In the genomic region with DNA sequence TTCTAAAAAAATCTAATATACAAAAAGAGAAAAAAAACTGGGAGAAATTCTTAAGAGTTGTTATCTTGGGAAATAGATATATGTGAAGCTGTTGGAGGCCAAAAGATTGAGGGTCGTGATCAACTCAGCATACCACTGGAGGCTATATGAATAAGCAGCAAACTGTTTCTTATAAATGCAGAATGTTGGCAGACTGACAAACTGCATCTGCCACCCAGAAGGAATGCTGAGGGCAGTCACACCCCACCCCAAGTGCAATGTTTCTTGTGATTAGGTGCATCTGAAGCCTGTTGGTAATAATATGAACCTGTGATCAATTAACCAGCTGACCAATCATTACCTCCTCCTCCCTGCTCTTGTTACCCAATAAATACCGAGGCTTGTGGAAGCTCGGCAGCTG, we compare ENCODE assay signal across 18 cellular contexts.
"Had no signal": no experiment of that assay in that cellular context is flagged by ENCODE, and none has a peak within 500 bp of the region (broad histone marks: within the 10 kb centered on the region; RNA-seq: fewer than 3 reads in every experiment).

No MANE protein-coding gene starts in this region.

- H3K36me3 ChIP-seq: left ventricle myocardium inferior, sigmoid colon, upper lobe of left lung had no signal

- H3K4me2 ChIP-seq: hepatocyte had no signal

- H3K4me1 ChIP-seq: left ventricle myocardium inferior, sigmoid colon, upper lobe of left lung had no signal

- H2AFZ ChIP-seq: hepatocyte had no signal

- H3K79me2 ChIP-seq: hepatocyte had no signal

- ATAC-seq: activated CD4-positive, alpha-beta T cell treated with anti-CD3 and anti-CD28 coated beads for 36 hours; natural killer cell treated with Interleukin-12 subunit alpha and Interleukin-12 subunit beta and Interleukin-15 and Interleukin-18, amount 100 ng/mL, for 72 hours had no signal

- H3K4me3 ChIP-seq: hepatocyte, left ventricle myocardium inferior, sigmoid colon, upper lobe of left lung had no signal

- H3K27me3 ChIP-seq: hepatocyte, sigmoid colon, upper lobe of left lung had no signal

- DNase-seq: activated B cell treated with CpG ODN at 0.5 μM for 24 hours; activated CD4-positive, alpha-beta memory T cell treated with anti-CD3 and anti-CD28 coated beads for 36 hours; activated CD4-positive, alpha-beta T cell treated with anti-CD3 and anti-CD28 coated beads for 36 hours; activated effector memory CD4-positive, alpha-beta T cell treated with anti-CD3 and anti-CD28 coated beads, Interleukin-2, amount 50 U/mL, for 16 hours; activated naive CD4-positive, alpha-beta T cell treated with anti-CD3 and anti-CD28 coated beads, Interleukin-2, amount 10 ng/mL, durations not matched to agents 7 days and 5 days; dermis blood vessel endothelial cell; effector CD8-positive, alpha-beta T cell; glutamatergic neuron; kidney glomerular epithelial cell; left ventricle myocardium inferior; retina; sigmoid colon; stimulated activated CD4-positive, alpha-beta T cell treated with anti-CD3 and anti-CD28 coated beads, Interleukin-4, amount 100 ng/mL, for 1 hour; stimulated activated naive CD4-positive, alpha-beta T cell treated with Interleukin-2 at 50 U/mL for 16 hours; T-helper 1 cell; upper lobe of left lung had no signal

- H3K27ac ChIP-seq: hepatocyte, left ventricle myocardium inferior, sigmoid colon, upper lobe of left lung had no signal
